Comparison of ENCODE assay signal across 8 cellular contexts in the genomic region with DNA sequence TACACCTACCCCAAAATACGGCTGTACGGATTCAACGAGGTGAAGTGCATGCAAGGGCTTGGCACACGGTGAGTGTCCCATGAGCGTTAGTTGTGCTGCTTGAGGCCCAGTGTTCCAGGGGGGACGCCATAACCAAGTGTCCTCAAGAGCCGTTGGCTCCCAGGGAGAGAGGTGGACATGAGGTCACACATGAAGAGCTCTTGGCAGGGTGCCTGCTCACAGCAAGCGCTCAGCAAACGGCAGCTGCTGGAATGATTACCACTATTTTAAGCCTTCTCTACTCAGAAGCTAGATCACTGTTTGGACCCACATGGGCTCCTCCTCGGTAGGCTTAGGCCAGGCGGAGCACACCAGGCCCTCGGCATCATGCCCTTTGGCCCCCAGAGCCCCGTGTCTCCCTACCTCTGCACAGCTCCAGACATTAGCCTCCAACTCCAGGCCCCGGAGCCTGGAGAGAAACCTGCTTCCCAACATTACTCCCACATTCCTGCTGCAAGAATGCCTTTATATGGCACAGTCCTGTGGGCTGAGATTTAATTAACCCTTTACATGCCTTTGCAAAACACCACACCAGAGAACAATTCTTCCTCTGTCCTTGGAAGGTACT.
A peak's percentile ranks its signal among the peaks of the same experiment; 100 is the strongest.
DNase-seq lines count a peak whose midpoint lies in the region; ATAC-seq, FAIRE-seq and TF ChIP-seq lines count a peak whose summit lies in the region.

No MANE protein-coding gene starts in this region.

- H3K9me3 Mint-ChIP-seq in progenitor cell of endocrine pancreas (ENCODE audit: low read depth): no peaks in the 10 kb centered on the region
- no peaks in the 10 kb centered on the region for H3K9me3 Mint-ChIP-seq in activated naive CD8-positive, alpha-beta T cell treated with anti-CD3 and anti-CD28 coated beads, Interleukin-2, amount 50 U/mL, for 24 hours

- no peaks in the 10 kb centered on the region for H3K27me3 Mint-ChIP-seq in progenitor cell of endocrine pancreas
- H3K27me3 Mint-ChIP-seq in activated naive CD8-positive, alpha-beta T cell treated with anti-CD3 and anti-CD28 coated beads, Interleukin-2, amount 50 U/mL, for 24 hours: no peaks in the 10 kb centered on the region

- no peak for ATAC-seq in activated naive CD8-positive, alpha-beta T cell treated with anti-CD3 and anti-CD28 coated beads, Interleukin-2, amount 50 U/mL, for 24 hours

- no peaks in the 10 kb centered on the region for H3K36me3 Mint-ChIP-seq in progenitor cell of endocrine pancreas (ENCODE audit: insufficient read depth)
- H3K36me3 Mint-ChIP-seq in activated naive CD8-positive, alpha-beta T cell treated with anti-CD3 and anti-CD28 coated beads, Interleukin-2, amount 50 U/mL, for 24 hours (ENCODE audit: low read depth): no peaks in the 10 kb centered on the region

- no peak overlapping the region for H3K4me3 Mint-ChIP-seq in progenitor cell of endocrine pancreas (ENCODE audit: low read depth)
- no peak overlapping the region for H3K4me3 Mint-ChIP-seq in activated naive CD8-positive, alpha-beta T cell treated with anti-CD3 and anti-CD28 coated beads, Interleukin-2, amount 50 U/mL, for 24 hours

- peak overlapping the region; percentile 84 for H3K27ac Mint-ChIP-seq in progenitor cell of endocrine pancreas
- no peak overlapping the region for H3K27ac Mint-ChIP-seq in activated naive CD8-positive, alpha-beta T cell treated with anti-CD3 and anti-CD28 coated beads, Interleukin-2, amount 50 U/mL, for 24 hours

- no peak overlapping the region for H3K4me3 ChIP-seq in foreskin fibroblast (ENCODE audit: low read depth in 1 of 2, low read length in 2 of 2)

- TF ChIP-seq POLR2A in H54 (IDR thresholded peaks at IDR 0.05; ENCODE audit: low read depth, low read length): no peak

- DNase-seq in H54 (ENCODE audit: insufficient read length, low spot score): peak; percentile 61
- peak; percentile 18 for DNase-seq in RPMI8226
- DNase-seq in foreskin fibroblast: peak; percentile 75 to 88
- DNase-seq in progenitor cell of endocrine pancreas (ENCODE audit: low spot score, unreplicated experiment): peak; percentile 18
- DNase-seq in stimulated activated CD4-positive, alpha-beta T cell treated with anti-CD3 and anti-CD28 coated beads, Interleukin-15, amount 100 ng/mL, for 24 hours: no peak
- DNase-seq in stimulated activated CD4-positive, alpha-beta T cell treated with anti-CD3 and anti-CD28 coated beads, Interleukin-2, amount 100 ng/mL, for 48 hours: no peak
- DNase-seq in activated gamma-delta T cell treated with Interleukin-2 at 50 U/mL for 16 hours: no peak
- no peak for DNase-seq in activated naive CD8-positive, alpha-beta T cell treated with anti-CD3 and anti-CD28 coated beads, Interleukin-2, amount 50 U/mL, for 24 hours

- TF ChIP-seq CTCF in foreskin fibroblast (IDR thresholded peaks at IDR 0.05; ENCODE audit: low read depth, low read length) (no peak), progenitor cell of endocrine pancreas (IDR thresholded peaks at IDR 0.05; ENCODE audit: unreplicated experiment) (no peak)

- peaks cover 17% of the 10 kb centered on the region for H3K4me1 Mint-ChIP-seq in progenitor cell of endocrine pancreas (ENCODE audit: low read depth)
- peaks cover 56% of the 10 kb centered on the region for H3K4me1 Mint-ChIP-seq in activated naive CD8-positive, alpha-beta T cell treated with anti-CD3 and anti-CD28 coated beads, Interleukin-2, amount 50 U/mL, for 24 hours

- FAIRE-seq in H54 (lab: Jason Lieb, UNC): peak; percentile 57

Comparison
In these comparisons a context has a peak if more than half of its experiments do, and no peak if none do; other contexts are left out.
1. DNase-seq: peak in H54 (single experiment), RPMI8226 (single experiment), foreskin fibroblast (2 of 2) and progenitor cell of endocrine pancreas (single experiment); none in stimulated activated CD4-positive, alpha-beta T cell treated with anti-CD3 and anti-CD28 coated beads, Interleukin-15, amount 100 ng/mL, for 24 hours (single experiment), stimulated activated CD4-positive, alpha-beta T cell treated with anti-CD3 and anti-CD28 coated beads, Interleukin-2, amount 100 ng/mL, for 48 hours (0 of 2), activated gamma-delta T cell treated with Interleukin-2 at 50 U/mL for 16 hours (single experiment) and activated naive CD8-positive, alpha-beta T cell treated with anti-CD3 and anti-CD28 coated beads, Interleukin-2, amount 50 U/mL, for 24 hours (single experiment).